ENCODE assay signal across 8 cellular contexts in genomic region chr7:3300651-3301471, GRCh38. TPM values are rescaled to one million over a fixed set of nuclear protein-coding genes. Genes with fewer than 3 reads are reported as not detected.
A peak's percentile ranks its signal among the peaks of the same experiment; 100 is the strongest.
DNase-seq lines count a peak whose midpoint lies in the region; ATAC-seq and TF ChIP-seq lines count a peak whose summit lies in the region.

Gene SDK1, plus strand, starts transcription at chr7:3301252. Its CDS starts 335 bp downstream, at chr7:3301587.

- TF ChIP-seq POLR2A in lower leg skin (IDR thresholded peaks at IDR 0.05) = no peak

- CTCF ChIA-PET in A673 (lab: Charles Lee) = no interaction called here

- H3K36me3 ChIP-seq in A673 (ENCODE audit: insufficient read depth, low read length, poor library complexity, severe bottlenecking) = no peaks in the 10 kb centered on the region

- H3K4me3 ChIP-seq in A673 (ENCODE audit: low read depth, low read length, poor library complexity, severe bottlenecking) (peak within 1 kb of the TSS; percentile 63), lower leg skin (ENCODE audit: low read depth, poor library complexity, severe bottlenecking) (peak within 1 kb of the TSS; percentile 34)

- ATAC-seq in GM18870 (IDR thresholded peaks at IDR 0.05; ENCODE audit: unreplicated experiment) (peak; percentile 76), HG03135 (IDR thresholded peaks at IDR 0.05; ENCODE audit: unreplicated experiment) (peak; percentile 87)

- peaks cover 15% of the 10 kb centered on the region for H3K4me1 ChIP-seq in A673 (ENCODE audit: insufficient read depth, low read length, poor library complexity, severe bottlenecking)

- POLR2A ChIA-PET in A673 (lab: Charles Lee; ENCODE audit: low non-redundant PET) = no interaction called here

- 1 to 2% methylated on average over 40 to 55 of the region's 122 CpGs for WGBS in lower leg skin, 2 donors

- TF ChIP-seq CTCF in A673 (conservative IDR thresholded peaks at IDR 0.05; ENCODE audit: low read depth, low read length) (peak; percentile 62), lower leg skin (IDR thresholded peaks at IDR 0.05) (no peak)

- H3K27ac ChIP-seq in A673 (ENCODE audit: low read depth, low read length, poor library complexity, severe bottlenecking) = peak within 1 kb of the TSS; percentile 24

- H3K27me3 ChIP-seq in A673 (replicated peaks; ENCODE audit: insufficient read depth, low read depth, low read length, poor library complexity) = peaks cover 30% of the 10 kb centered on the region

- intact Hi-C loops in A673 (cut with micrococcal nuclease; ENCODE audit: unreplicated experiment) (loop anchor here (2.0 to 10.0 kb wide), 2 partner anchors 374 to 596 kb away; no protein-coding TSS in a partner anchor), lower leg skin (cut with DNase I; ENCODE audit: low total_unique reads) (loop anchor here (5.0 kb wide), 1 partner anchor 596 kb away; no protein-coding TSS in a partner anchor)

- peak; percentile 93 for DNase-seq in A673 (ENCODE audit: low spot score)
- DNase-seq in NCI-H345 (lab: John Stamatoyannopoulos, UW) = peak; percentile 94
- DNase-seq in activated CD4-positive, alpha-beta T cell treated with anti-CD3 and anti-CD28 coated beads, Interleukin-2, amount 50 U/mL, for 24 hours (ENCODE audit: low read depth in 1 of 2, low spot score in 1 of 2) = peak; percentile 84 to 89
- peak; percentile 69 to 94 for DNase-seq in dermis microvascular lymphatic vessel endothelial cell (ENCODE audit: low read depth in 2 of 2)
- peak; percentile 83 to 97 for DNase-seq in lower leg skin (ENCODE audit: low spot score in 2 of 2)
- DNase-seq in stimulated activated CD4-positive, alpha-beta T cell treated with anti-CD3 and anti-CD28 coated beads, Interleukin-4, amount 100 ng/mL, for 24 hours = peak; percentile 89

- BruUV-seq in A673 (replicated peaks; lab: Mats Ljungman, UMichigan) = no TSS peak

- H3K9me3 ChIP-seq in A673 (ENCODE audit: low read depth, low read length, poor library complexity, severe bottlenecking) = no peaks in the 10 kb centered on the region

RNA-seq across cellular contexts. Expression of gene SDK1, which starts in this region (rescaled TPM):
- total RNA-seq in A673 (2021) (14.7 and 17.0 TPM in 2 replicates), dermis microvascular lymphatic vessel endothelial cell (0.39 and 2.1 TPM in 2 replicates), lower leg skin (1 to 10 TPM; 1.9 to 7.2 (median 5.1) TPM)

Comparison
In these comparisons a context has a peak if more than half of its experiments do, and no peak if none do; other contexts are left out.
1. Peak in every context shown above with its lines: DNase-seq, ATAC-seq, H3K4me3 ChIP-seq and H3K27ac ChIP-seq.